Comparison of ENCODE assay signal across 1 cellular context in genomic region chr3:111902534-111902933, GRCh38.
TF ChIP-seq lines count a peak whose summit lies in the region.

No MANE protein-coding gene starts in this region.

TF ChIP-seq in SK-N-SH treated with all-trans-retinoic acid at 6 μM for 48 hours, 23 proteins besides CTCF, POLR2A, EP300 and RAD21:
- no peak for TF ChIP-seq TOX (CRISPR knock-in tag; IDR thresholded peaks at IDR 0.05; ENCODE audit: borderline replicate concordance)
- no peak for TF ChIP-seq BACH2 (CRISPR knock-in tag; IDR thresholded peaks at IDR 0.05; ENCODE audit: borderline replicate concordance)
- TF ChIP-seq TCF4 (CRISPR knock-in tag; IDR thresholded peaks at IDR 0.05; ENCODE audit: borderline replicate concordance), result no peak
- TF ChIP-seq ARNTL (CRISPR knock-in tag; IDR thresholded peaks at IDR 0.05; ENCODE audit: borderline replicate concordance, low read depth), result no peak
